ENCODE assay signal across 21 cellular contexts in the genomic region with DNA sequence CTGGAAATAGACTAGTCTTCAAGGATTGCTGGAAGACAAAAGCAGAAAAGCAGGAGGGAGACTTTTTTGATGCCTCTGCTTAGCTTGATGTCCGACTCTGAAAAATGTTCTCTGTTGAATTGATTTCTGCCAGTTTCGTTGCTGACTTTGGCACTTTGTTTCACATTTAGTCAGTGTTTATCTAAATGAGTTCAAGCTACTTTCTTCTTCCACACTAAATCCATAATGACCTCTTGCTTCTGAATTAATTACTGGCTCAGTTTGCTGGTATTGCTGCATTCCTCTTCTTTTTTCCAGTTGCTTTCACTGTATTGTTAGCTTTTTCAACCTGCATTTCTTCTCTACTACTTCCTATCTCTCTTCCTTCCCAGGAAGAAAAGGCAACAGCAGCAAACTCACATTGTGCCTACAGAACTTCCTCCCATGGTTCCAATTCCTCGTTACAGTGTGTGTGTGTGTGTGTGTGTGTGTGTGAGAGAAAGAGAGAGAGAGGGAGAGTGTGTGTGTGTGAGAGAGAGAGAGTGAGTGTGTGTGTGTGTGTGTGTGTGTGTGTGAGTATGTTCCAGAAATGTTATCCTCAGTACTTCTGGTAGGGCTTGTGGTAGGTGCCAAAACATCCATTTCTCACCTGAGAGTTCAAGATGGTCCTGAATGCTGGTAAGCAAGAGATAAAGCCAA.
DNase-seq lines count a peak whose midpoint lies in the region; FAIRE-seq and TF ChIP-seq lines count a peak whose summit lies in the region.
"Had no signal": no experiment of that assay in that cellular context is flagged by ENCODE, and none has a peak within 500 bp of the region (broad histone marks: within the 10 kb centered on the region; RNA-seq: fewer than 3 reads in every experiment).

No MANE protein-coding gene starts in this region.

- H2AFZ ChIP-seq in astrocyte (ENCODE audit: low read depth, low read length) (peak overlapping the region; percentile 30), endothelial cell of umbilical vein (ENCODE audit: low read depth, low read length) (no peak overlapping the region), neuron (ENCODE audit: low read depth, low read length) (peak overlapping the region; percentile 20)

- FAIRE-seq in astrocyte (lab: Jason Lieb, UNC) (no peak), endothelial cell of umbilical vein (lab: Jason Lieb, UNC) (no peak)
- FAIRE-seq: G401.6, RCC 7860 had no signal

- peak overlapping the region; percentile 7 for H3K4me2 ChIP-seq in astrocyte (ENCODE audit: low read length)
- H3K4me2 ChIP-seq in endothelial cell of umbilical vein (ENCODE audit: insufficient read depth, low read length), result no peak overlapping the region
- H3K4me2 ChIP-seq: SK-N-SH had no signal

- H3K9me3 Mint-ChIP-seq in astrocyte (ENCODE audit: unreplicated experiment), result no peaks in the 10 kb centered on the region
- no peaks in the 10 kb centered on the region for H3K9me3 Mint-ChIP-seq in T-helper 2 cell treated with Interferon-gamma antibody and Interleukin-4, amounts not matched to agents 5 μg/mL and 100 μg/mL, for 36 hours

- no peaks in the 10 kb centered on the region for H3K9me1 ChIP-seq in endothelial cell of umbilical vein (replicated peaks; ENCODE audit: control insufficient read depth, extremely low read depth, insufficient read depth, low read length)

- intact Hi-C loops in endothelial cell of umbilical vein (cut with micrococcal nuclease), result loop anchor here (1.0 kb wide), 1 partner anchor 16 kb away; no protein-coding TSS in a partner anchor

- no peaks in the 10 kb centered on the region for H3K36me3 Mint-ChIP-seq in astrocyte (ENCODE audit: low read depth, unreplicated experiment)
- no peaks in the 10 kb centered on the region for H3K36me3 Mint-ChIP-seq in T-helper 2 cell treated with Interferon-gamma antibody and Interleukin-4, amounts not matched to agents 5 μg/mL and 100 μg/mL, for 36 hours (ENCODE audit: low read depth)

- H3K27ac ChIP-seq in HEK293 (ENCODE audit: extremely low read depth, low read depth, low read length) (no peak overlapping the region), astrocyte (ENCODE audit: low read depth, low read length) (no peak overlapping the region), endothelial cell of umbilical vein (ENCODE audit: insufficient read depth, low read depth, low read length) (no peak overlapping the region)

- H3K4me3 ChIP-seq in HEK293 (ENCODE audit: low read depth, low read length) (no peak overlapping the region), astrocyte (ENCODE audit: insufficient read depth, low read depth, low read length) (no peak overlapping the region), endothelial cell of umbilical vein (replicated peaks in 1 of 3; ENCODE audit: insufficient read depth in 1 of 3, low read depth in 1 of 3, low read length in 3 of 3) (no peak overlapping the region), neuron (ENCODE audit: low read length) (no peak overlapping the region)
- H3K4me3 ChIP-seq: HAP-1 had no signal

- H4K20me1 ChIP-seq in astrocyte (ENCODE audit: insufficient read depth, low read length) (no peaks in the 10 kb centered on the region), endothelial cell of umbilical vein (replicated peaks; ENCODE audit: control insufficient read depth, extremely low read depth, insufficient read depth, low read length) (no peaks in the 10 kb centered on the region)

- dilution Hi-C loops in endothelial cell of umbilical vein (cut with MboI; ENCODE audit: extremely low pct_ligation_motif_present, low sequenced_read_pairs), result no loop called here

- H3K4me1 ChIP-seq in HEK293 (ENCODE audit: control insufficient read depth, insufficient read depth, low read length), result no peaks in the 10 kb centered on the region
- H3K4me1 ChIP-seq in astrocyte (ENCODE audit: insufficient read depth, low read length), result no peaks in the 10 kb centered on the region
- H3K4me1 ChIP-seq in endothelial cell of umbilical vein (ENCODE audit: control insufficient read depth, extremely low read depth, insufficient read depth, low read length), result no peaks in the 10 kb centered on the region
- peaks cover 34% of the 10 kb centered on the region for H3K4me1 ChIP-seq in neuron (ENCODE audit: insufficient read depth, low read length)

- H3K36me3 ChIP-seq in HEK293 (ENCODE audit: control insufficient read depth in 2 of 2, insufficient read depth in 1 of 2, low read length in 2 of 2), result no peaks in the 10 kb centered on the region
- H3K36me3 ChIP-seq in astrocyte (ENCODE audit: insufficient read depth, low read length), result no peaks in the 10 kb centered on the region
- no peaks in the 10 kb centered on the region for H3K36me3 ChIP-seq in endothelial cell of umbilical vein (ENCODE audit: control insufficient read depth in 2 of 2, extremely low read depth in 1 of 2, insufficient read depth in 2 of 2, low read length in 2 of 2)
- no peaks in the 10 kb centered on the region for H3K36me3 ChIP-seq in neuron (ENCODE audit: insufficient read depth, low read length)
- H3K36me3 ChIP-seq: HAP-1 had no signal

- no peak overlapping the region for H3K4me3 Mint-ChIP-seq in astrocyte (ENCODE audit: unreplicated experiment)
- no peak overlapping the region for H3K4me3 Mint-ChIP-seq in T-helper 2 cell treated with Interferon-gamma antibody and Interleukin-4, amounts not matched to agents 5 μg/mL and 100 μg/mL, for 36 hours

- H3K27me3 Mint-ChIP-seq in astrocyte (ENCODE audit: low read depth, unreplicated experiment), result no peaks in the 10 kb centered on the region
- no peaks in the 10 kb centered on the region for H3K27me3 Mint-ChIP-seq in T-helper 2 cell treated with Interferon-gamma antibody and Interleukin-4, amounts not matched to agents 5 μg/mL and 100 μg/mL, for 36 hours (ENCODE audit: low read depth)

- no peaks in the 10 kb centered on the region for H3K4me1 Mint-ChIP-seq in astrocyte (ENCODE audit: low read depth, unreplicated experiment)
- H3K4me1 Mint-ChIP-seq in T-helper 2 cell treated with Interferon-gamma antibody and Interleukin-4, amounts not matched to agents 5 μg/mL and 100 μg/mL, for 36 hours (ENCODE audit: low read depth), result no peaks in the 10 kb centered on the region

- BruUV-seq in endothelial cell of umbilical vein (replicated peaks; lab: Mats Ljungman, UMichigan), result no TSS peak

- no peak overlapping the region for H3K27ac Mint-ChIP-seq in astrocyte (ENCODE audit: unreplicated experiment)
- H3K27ac Mint-ChIP-seq in T-helper 2 cell treated with Interferon-gamma antibody and Interleukin-4, amounts not matched to agents 5 μg/mL and 100 μg/mL, for 36 hours, result no peak overlapping the region

- H3K9me3 ChIP-seq in HEK293 (ENCODE audit: control insufficient read depth, insufficient read depth, low read depth, low read length) (no peaks in the 10 kb centered on the region; the same call in 1 of the 2 replicates), astrocyte (ENCODE audit: insufficient read depth, low read depth, low read length) (no peaks in the 10 kb centered on the region), endothelial cell of umbilical vein (replicated peaks; ENCODE audit: control insufficient read depth, insufficient read depth, low read length) (no peaks in the 10 kb centered on the region), neuron (ENCODE audit: low read length) (no peaks in the 10 kb centered on the region)
- H3K9me3 ChIP-seq: HAP-1, SK-N-SH had no signal

- TF ChIP-seq CTCF in HEK293 (tag by site-specific recombination; IDR thresholded peaks at IDR 0.05) (no peak), astrocyte (IDR thresholded peaks at IDR 0.05; ENCODE audit: insufficient read depth, low read depth, low read length) (no peak), endothelial cell of umbilical vein (IDR thresholded peaks at IDR 0.05; ENCODE audit: extremely low read depth in 1 of 2, insufficient read depth in 1 of 2, low read depth in 1 of 2, low read length in 2 of 2) (no peak)

- no peak for TF ChIP-seq POLR2A in endothelial cell of umbilical vein (IDR thresholded peaks at IDR 0.05; ENCODE audit: low read depth, low read length)

- no peaks in the 10 kb centered on the region for H3K27me3 ChIP-seq in astrocyte (ENCODE audit: insufficient read depth, low read length)
- H3K27me3 ChIP-seq in endothelial cell of umbilical vein (ENCODE audit: control insufficient read depth in 2 of 2, insufficient read depth in 2 of 2, low read length in 2 of 2), result no peaks in the 10 kb centered on the region
- H3K27me3 ChIP-seq in neuron (ENCODE audit: insufficient read depth, low read length), result no peaks in the 10 kb centered on the region

- no peaks in the 10 kb centered on the region for H3K79me2 ChIP-seq in astrocyte (ENCODE audit: insufficient read depth, low read length)
- H3K79me2 ChIP-seq in endothelial cell of umbilical vein (ENCODE audit: control insufficient read depth, insufficient read depth, low read length), result no peaks in the 10 kb centered on the region

- H3K9ac ChIP-seq in astrocyte (ENCODE audit: low read length) (no peak overlapping the region), endothelial cell of umbilical vein (replicated peaks; ENCODE audit: extremely low read depth, insufficient read depth, low read length) (no peak overlapping the region)
- H3K9ac ChIP-seq: SK-N-SH had no signal

- POLR2A ChIA-PET in HEK293 (lab: Yijun Ruan, JAX) (no interaction called here), endothelial cell of umbilical vein (lab: Charles Lee) (no interaction called here)

- CTCF ChIA-PET in HEK293 (lab: Yijun Ruan, JAX), result no interaction called here
- CTCF ChIA-PET in endothelial cell of umbilical vein (lab: Charles Lee), result interaction anchor here (0.7 to 1.7 kb wide), 3 partner anchors 9 to 26 kb away, joined by 3 to 11 read pairs (median 4); no protein-coding TSS in a partner anchor

- DNase-seq in astrocyte (ENCODE audit: low read depth) (no peak), endothelial cell of umbilical vein (ENCODE audit: low read depth, low spot score) (peak; percentile 16), NCI-H2107 treated with DMSO at 0.1 percent for 48 hours (lab: John Stamatoyannopoulos, UW; ENCODE audit: unreplicated experiment) (no peak), NOMO-1 treated with dmso at 0.1 percent for 144 hours (lab: John Stamatoyannopoulos, UW; ENCODE audit: unreplicated experiment) (no peak), HUDEP-2 (lab: John Stamatoyannopoulos, UW; ENCODE audit: unreplicated experiment in 76 of 76) (no peak)
- DNase-seq in T-helper 2 cell treated with Interferon-gamma antibody and Interleukin-4, amounts not matched to agents 5 μg/mL and 100 μg/mL, for 36 hours (ENCODE audit: low spot score), result no peak
- DNase-seq: C1 segment of cervical spinal cord, DND-41, KBM-7, MV-4-11, NCI-H1436 treated with DMSO at 0.1 percent for 48 hours, NCI-H2029 treated with DMSO at 0.1 percent for 48 hours, NCI-H510A treated with DMSO at 0.1 percent for 48 hours, NCI-H82, SHP77, SK-N-SH had no signal

TF ChIP-seq in HEK293, 187 proteins besides CTCF, POLR2A, EP300 and RAD21 (continues in another document):
- TF ChIP-seq ZNF571 (tag by site-specific recombination; IDR thresholded peaks at IDR 0.05) (0 out of 2 replicates have a peak, but pooled peaks have one; percentile 37), ZNF791 (tag by site-specific recombination; IDR thresholded peaks at IDR 0.05) (0 out of 2 replicates have a peak, but pooled peaks have one; percentile 33)

TF ChIP-seq in endothelial cell of umbilical vein, 7 proteins besides CTCF, POLR2A, EP300 and RAD21 (continues in another document):
- TF ChIP-seq GATA2 (IDR thresholded peaks at IDR 0.05; ENCODE audit: insufficient read depth, insufficient read length, low read depth, low read length) (no peak), EZH2 (IDR thresholded peaks at IDR 0.05; ENCODE audit: borderline replicate concordance, low read depth, low read length, severe bottlenecking) (no peak)
